ENCODE assay signal across 8 cellular contexts in genomic region chr3:137013955-137014688, GRCh38. TPM values are rescaled to one million over a fixed set of nuclear protein-coding genes. Genes with fewer than 3 reads are reported as not detected.
A peak's percentile ranks its signal among the peaks of the same experiment; 100 is the strongest.
DNase-seq lines count a peak whose midpoint lies in the region; ATAC-seq, FAIRE-seq and TF ChIP-seq lines count a peak whose summit lies in the region.

No MANE protein-coding gene starts in this region.

- no peaks in the 10 kb centered on the region for H3K27me3 ChIP-seq in astrocyte (ENCODE audit: insufficient read depth, low read length)

- H3K27ac Mint-ChIP-seq in astrocyte (ENCODE audit: unreplicated experiment): peak overlapping the region; percentile 62

- no peak overlapping the region for H3K27ac ChIP-seq in astrocyte (ENCODE audit: low read depth, low read length)

- peak overlapping the region; percentile 65 for H3K4me3 ChIP-seq in astrocyte (ENCODE audit: insufficient read depth, low read depth, low read length)

- H3K9me3 Mint-ChIP-seq in astrocyte (ENCODE audit: unreplicated experiment): peaks cover 2% of the 10 kb centered on the region

- H3K36me3 Mint-ChIP-seq in astrocyte (ENCODE audit: low read depth, unreplicated experiment): peaks cover 17% of the 10 kb centered on the region

- H3K4me1 Mint-ChIP-seq in astrocyte (ENCODE audit: low read depth, unreplicated experiment): peaks cover 15% of the 10 kb centered on the region

- no peaks in the 10 kb centered on the region for H3K79me2 ChIP-seq in astrocyte (ENCODE audit: insufficient read depth, low read length)

- TF ChIP-seq CTCF in GM12872 (IDR thresholded peaks at IDR 0.05; ENCODE audit: insufficient read depth, low read depth, low read length) (peak; percentile 72), astrocyte (IDR thresholded peaks at IDR 0.05; ENCODE audit: insufficient read depth, low read depth, low read length) (peak; percentile 90)

- peak overlapping the region; percentile 87 for H3K4me2 ChIP-seq in astrocyte (ENCODE audit: low read length)

- H3K4me3 Mint-ChIP-seq in astrocyte (ENCODE audit: unreplicated experiment): no peak overlapping the region

- H3K9ac ChIP-seq in astrocyte (ENCODE audit: low read length): peak overlapping the region; percentile 77

- peak overlapping the region; percentile 85 for H2AFZ ChIP-seq in astrocyte (ENCODE audit: low read depth, low read length)

- peaks cover 11% of the 10 kb centered on the region for H3K4me1 ChIP-seq in astrocyte (ENCODE audit: insufficient read depth, low read length)

- peak; percentile 80 for ATAC-seq in HG02938 (IDR thresholded peaks at IDR 0.05; ENCODE audit: unreplicated experiment)
- no peak for ATAC-seq in GM19324 (IDR thresholded peaks at IDR 0.05; ENCODE audit: low FRiP score, unreplicated experiment)

- H3K36me3 ChIP-seq in astrocyte (ENCODE audit: insufficient read depth, low read length): no peaks in the 10 kb centered on the region

- DNase-seq in NCI-H1930 (lab: John Stamatoyannopoulos, UW): peak; percentile 59 to 68
- peak; percentile 53 for DNase-seq in T-helper 22 cell (ENCODE audit: low read depth)
- peak; percentile 56 for DNase-seq in astrocyte (ENCODE audit: low read depth)
- peak; percentile 83 for DNase-seq in hepatic stellate cell (ENCODE audit: low spot score)
- peak; percentile 93 for DNase-seq in retina

- no peaks in the 10 kb centered on the region for H4K20me1 ChIP-seq in astrocyte (ENCODE audit: insufficient read depth, low read length)

- H3K9me3 ChIP-seq in astrocyte (ENCODE audit: insufficient read depth, low read depth, low read length): no peaks in the 10 kb centered on the region

- no peaks in the 10 kb centered on the region for H3K27me3 Mint-ChIP-seq in astrocyte (ENCODE audit: low read depth, unreplicated experiment)

- peak; percentile 78 for FAIRE-seq in astrocyte (lab: Jason Lieb, UNC)

RNA-seq across cellular contexts. Expression of gene IL20RB, which starts 56.3 kb away (rescaled TPM):
- total RNA-seq in astrocyte: 22.0 and 23.6 TPM in 2 replicates
